In the genomic region with DNA sequence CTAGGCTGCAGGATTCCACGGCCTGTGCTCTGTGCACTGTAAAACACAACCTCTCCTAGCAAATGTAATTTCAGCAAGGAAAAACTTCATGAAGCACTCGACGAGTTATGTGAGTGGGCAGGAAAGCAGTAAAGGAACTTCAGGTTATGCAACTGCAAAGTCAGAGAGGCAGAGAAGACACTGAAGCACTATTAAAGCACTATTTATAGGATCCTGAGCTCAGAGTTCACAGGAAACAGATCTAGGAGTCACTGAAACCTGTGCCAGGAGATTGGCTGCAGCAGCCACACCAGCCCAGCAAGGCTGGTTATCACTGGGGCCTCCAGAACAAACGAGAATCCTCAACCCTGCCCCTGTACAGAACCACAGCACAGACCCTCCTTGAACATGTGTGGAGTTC, we compare ENCODE assay signal across 12 cellular contexts. TPM values are rescaled to one million over a fixed set of nuclear protein-coding genes. Genes with fewer than 3 reads are reported as not detected.
A peak's percentile ranks its signal among the peaks of the same experiment; 100 is the strongest.
DNase-seq lines count a peak whose midpoint lies in the region; ATAC-seq and TF ChIP-seq lines count a peak whose summit lies in the region.
"Had no signal": no experiment of that assay in that cellular context is flagged by ENCODE, and none has a peak within 500 bp of the region (broad histone marks: within the 10 kb centered on the region; RNA-seq: fewer than 3 reads in every experiment).

No MANE protein-coding gene starts in this region.

- H3K36me3 Mint-ChIP-seq in CD8-positive, alpha-beta memory T cell = peaks cover 0 to 28% (median 2%) of the 10 kb centered on the region in 3 donors
- H3K36me3 Mint-ChIP-seq: memory B cell had no signal

- no peaks in the 10 kb centered on the region for H3K27me3 ChIP-seq in Loucy (ENCODE audit: insufficient read depth, low read length, poor library complexity, severe bottlenecking)
- H3K27me3 ChIP-seq in uterus = no peaks in the 10 kb centered on the region
- H3K27me3 ChIP-seq in CD8-positive, alpha-beta memory T cell (ENCODE audit: insufficient read depth, low read length, poor library complexity, severe bottlenecking) = no peaks in the 10 kb centered on the region
- peaks cover 0 to 29% of the 10 kb centered on the region in 2 donors for H3K27me3 ChIP-seq in tibial artery

- no peak overlapping the region for H3K4me3 Mint-ChIP-seq in CD8-positive, alpha-beta memory T cell
- H3K4me3 Mint-ChIP-seq: memory B cell had no signal

- H3K4me3 ChIP-seq in Loucy (ENCODE audit: low read length, poor library complexity, severe bottlenecking) (peak overlapping the region; percentile 32), uterus (no peak overlapping the region), tibial artery (no peak overlapping the region)
- H3K4me3 ChIP-seq in CD8-positive, alpha-beta memory T cell (ENCODE audit: low read length) = no peak overlapping the region

- intact Hi-C loops in uterus (cut with DNase I; ENCODE audit: low total_unique reads) (no loop called here), tibial artery (cut with DNase I; ENCODE audit: low total_unique reads) (no loop called here)

- TF ChIP-seq POLR2A in uterus (IDR thresholded peaks at IDR 0.05) = no peak

- no peaks in the 10 kb centered on the region for H4K20me1 ChIP-seq in Loucy (ENCODE audit: insufficient read depth, low read length, poor library complexity, severe bottlenecking)

- no peaks in the 10 kb centered on the region for H3F3A ChIP-seq in Loucy (ENCODE audit: low read depth)

- peak; percentile 41 for ATAC-seq in left lobe of liver
- ATAC-seq in HG02763 (IDR thresholded peaks at IDR 0.05; ENCODE audit: unreplicated experiment) = no peak
- ATAC-seq: esophagus mucosa, HCT116 had no signal

- peaks cover 11 to 29% (median 23%) of the 10 kb centered on the region in 5 donors for H3K9me3 Mint-ChIP-seq in CD8-positive, alpha-beta memory T cell

- peak overlapping the region; percentile 71 for H2AFZ ChIP-seq in Loucy (ENCODE audit: low read length)

- peaks cover 0 to 18% (median 4%) of the 10 kb centered on the region in 3 donors for H3K4me1 Mint-ChIP-seq in CD8-positive, alpha-beta memory T cell

- POLR2A ChIA-PET in CD8-positive, alpha-beta memory T cell (lab: Charles Lee) = no interaction called here

- CTCF ChIA-PET in CD8-positive, alpha-beta memory T cell (lab: Charles Lee) = no interaction called here

- peaks cover 7% of the 10 kb centered on the region; the same call in 1 of the 2 replicates for H3K9me3 ChIP-seq in Loucy (ENCODE audit: insufficient read depth, low read depth, low read length)
- no peaks in the 10 kb centered on the region for H3K9me3 ChIP-seq in uterus
- H3K9me3 ChIP-seq in CD8-positive, alpha-beta memory T cell (ENCODE audit: low read length) = peaks cover 4% of the 10 kb centered on the region
- peaks cover 0 to 8% (median 0%) of the 10 kb centered on the region in 3 donors for H3K9me3 ChIP-seq in tibial artery

- DNase-seq in left lobe of liver (ENCODE audit: low spot score) (no peak), superior temporal gyrus (ENCODE audit: extremely low spot score) (peak; percentile 42), uterus (no peak), tibial artery (no peak)
- no peak for DNase-seq in CD8-positive, alpha-beta memory T cell
- DNase-seq: activated CD8-positive, alpha-beta memory T cell treated with anti-CD3 and anti-CD28 coated beads for 24 hours had no signal

- TF ChIP-seq CTCF in Loucy (conservative IDR thresholded peaks at IDR 0.05; ENCODE audit: low read length) (no peak), VCaP (conservative IDR thresholded peaks at IDR 0.05) (no peak), uterus (IDR thresholded peaks at IDR 0.05) (no peak), tibial artery (IDR thresholded peaks at IDR 0.05) (no peak)

- H3K4me1 ChIP-seq in Loucy (ENCODE audit: insufficient read depth, low read length, poor library complexity, severe bottlenecking) (peaks cover 14% of the 10 kb centered on the region), uterus (no peaks in the 10 kb centered on the region), tibial artery (peaks cover 0 to 6% (median 0%) of the 10 kb centered on the region in 4 donors)
- H3K4me1 ChIP-seq in CD8-positive, alpha-beta memory T cell (ENCODE audit: insufficient read depth, low read length) = no peaks in the 10 kb centered on the region

- H3K36me3 ChIP-seq in Loucy (ENCODE audit: insufficient read depth, low read length) (no peaks in the 10 kb centered on the region), uterus (no peaks in the 10 kb centered on the region), tibial artery (no peaks in the 10 kb centered on the region)
- no peaks in the 10 kb centered on the region for H3K36me3 ChIP-seq in CD8-positive, alpha-beta memory T cell (ENCODE audit: insufficient read depth, low read length)

- H3K27ac Mint-ChIP-seq in CD8-positive, alpha-beta memory T cell = peak overlapping the region in 1 of 8 donors; percentile 26
- H3K27ac Mint-ChIP-seq: memory B cell had no signal

- peaks cover 8 to 13% of the 10 kb centered on the region in 2 donors for H3K27me3 Mint-ChIP-seq in CD8-positive, alpha-beta memory T cell

- no peaks in the 10 kb centered on the region for H3K79me2 ChIP-seq in Loucy (ENCODE audit: insufficient read depth, low read length)

- H3K27ac ChIP-seq in VCaP = peak overlapping the region; percentile 90
- H3K27ac ChIP-seq in uterus = peak overlapping the region in 1 of 2 donors; percentile 26
- H3K27ac ChIP-seq in CD8-positive, alpha-beta memory T cell (ENCODE audit: low read depth, low read length) = no peak overlapping the region
- no peak overlapping the region for H3K27ac ChIP-seq in tibial artery

- H3K9ac ChIP-seq in Loucy (ENCODE audit: low read depth, low read length, poor library complexity, severe bottlenecking) = peak overlapping the region; percentile 31

- H3K9me2 ChIP-seq in Loucy (replicated peaks; ENCODE audit: low read depth, low read length) = no peaks in the 10 kb centered on the region

- peak overlapping the region; percentile 66 for H3K4me2 ChIP-seq in Loucy (ENCODE audit: low read depth, low read length, poor library complexity, severe bottlenecking)

RNA-seq across cellular contexts. Expression of a gene that starts 2.5 kb away (rescaled TPM):
- total RNA-seq in left lobe of liver (0.08 TPM), uterus (not detected)
- total RNA-seq in CD8-positive, alpha-beta memory T cell = under 1 TPM; 0.40 to 0.63 TPM
- 2.4 TPM for polyA plus RNA-seq in CD8-positive, alpha-beta memory T cell
- total RNA-seq: esophagus mucosa had no signal

RNA-seq across cellular contexts. Expression of a gene that starts 7.4 kb away (rescaled TPM):
- not detected for total RNA-seq in left lobe of liver
- total RNA-seq in uterus = 1 to 10 TPM in 1 of 4 donors, under 1 TPM in 1, not detected in 2; 0.88 to 5.5 TPM
- total RNA-seq in CD8-positive, alpha-beta memory T cell = not detected
- polyA plus RNA-seq in CD8-positive, alpha-beta memory T cell = not detected
